In the genomic region with DNA sequence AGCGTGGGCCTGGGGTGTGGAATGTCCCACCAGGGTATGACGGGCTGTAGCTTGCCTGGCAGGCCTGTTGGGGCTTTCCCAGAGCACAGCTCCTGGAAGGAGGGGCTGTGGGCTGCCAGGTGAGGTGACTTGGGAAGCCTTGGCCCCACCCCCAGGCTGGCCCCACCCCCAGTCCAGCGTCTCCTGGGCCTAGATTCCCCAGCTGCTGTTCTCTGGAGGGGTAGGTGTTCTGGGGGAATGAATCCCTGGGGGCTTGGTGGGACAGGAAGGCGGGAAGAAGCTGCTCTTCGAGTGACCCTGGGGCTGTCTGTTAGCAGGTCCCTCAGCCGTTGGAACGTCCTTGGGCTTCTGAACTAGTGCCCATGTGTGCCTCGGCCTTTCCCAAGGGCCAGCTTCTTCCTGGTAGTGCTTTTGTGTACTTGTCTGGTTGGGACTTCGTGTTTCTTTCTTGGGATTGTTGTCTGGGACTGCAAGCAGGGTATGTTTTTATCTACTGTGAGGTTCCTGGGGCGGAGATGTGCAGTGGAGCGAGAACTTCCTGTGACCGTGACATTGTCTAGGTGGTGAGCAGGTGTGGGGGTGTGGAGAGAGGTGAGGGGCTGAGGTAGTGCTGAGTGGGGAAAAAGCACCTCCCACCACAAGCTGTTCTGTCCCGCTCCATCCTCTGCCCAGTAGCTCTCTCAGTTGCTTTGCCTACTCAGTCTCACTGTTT, we compare ENCODE assay signal across 8 cellular contexts. TPM values are rescaled to one million over a fixed set of nuclear protein-coding genes. Genes with fewer than 3 reads are reported as not detected.
DNase-seq lines count a peak whose midpoint lies in the region; ATAC-seq and TF ChIP-seq lines count a peak whose summit lies in the region.

No MANE protein-coding gene starts in this region.

- no peak for TF ChIP-seq POLR2A in tibial nerve (IDR thresholded peaks at IDR 0.05)

- no peaks in the 10 kb centered on the region for H3K27me3 ChIP-seq in lung (ENCODE audit: control insufficient read depth, insufficient read depth)
- no peaks in the 10 kb centered on the region for H3K27me3 ChIP-seq in tibial nerve

- no peak for TF ChIP-seq EP300 in tibial nerve (IDR thresholded peaks at IDR 0.05)

- no peaks in the 10 kb centered on the region for H3K9me3 ChIP-seq in lung (ENCODE audit: control insufficient read depth in 2 of 2, insufficient read depth in 1 of 2, low read length in 1 of 2)
- H3K9me3 ChIP-seq in tibial nerve: no peaks in the 10 kb centered on the region

- no peak for TF ChIP-seq CTCF in lung (IDR thresholded peaks at IDR 0.05; ENCODE audit: control extremely low read depth, extremely low read depth)
- no peak for TF ChIP-seq CTCF in tibial nerve (IDR thresholded peaks at IDR 0.05)

- no peak overlapping the region for H3K4me3 ChIP-seq in lung
- peak overlapping the region in 1 of 4 donors; percentile 83 for H3K4me3 ChIP-seq in tibial nerve

- ATAC-seq in lung (ENCODE audit: insufficient read depth, low FRiP score): peak; percentile 44
- ATAC-seq in GM18873 (IDR thresholded peaks at IDR 0.05; ENCODE audit: low FRiP score, unreplicated experiment): no peak

- peak; percentile 67 for DNase-seq in NCI-H1436 (lab: John Stamatoyannopoulos, UW)
- no peak for DNase-seq in NCI-H1436 treated with DMSO at 0.1 percent for 48 hours (lab: John Stamatoyannopoulos, UW)
- DNase-seq in NCI-H146 (lab: John Stamatoyannopoulos, UW): peak; percentile 75
- DNase-seq in astrocyte of the hippocampus (ENCODE audit: low read depth, low spot score): peak; percentile 38
- peak; percentile 79 for DNase-seq in lung (ENCODE audit: low spot score)
- no peak for DNase-seq in tibial nerve (ENCODE audit: low spot score in 2 of 2)
- no peak for DNase-seq in occipital lobe (lab: John Stamatoyannopoulos, UW)

- peaks cover 3 to 10% of the 10 kb centered on the region in 2 donors for H3K4me1 ChIP-seq in lung (ENCODE audit: control insufficient read depth in 2 of 2, insufficient read depth in 2 of 2, low read length in 2 of 2)
- H3K4me1 ChIP-seq in tibial nerve: peaks cover 0 to 53% (median 44%) of the 10 kb centered on the region in 4 donors

- H3K36me3 ChIP-seq in lung (ENCODE audit: control insufficient read depth in 2 of 2, insufficient read depth in 2 of 2, low read length in 2 of 2): no peaks in the 10 kb centered on the region
- no peaks in the 10 kb centered on the region for H3K36me3 ChIP-seq in tibial nerve

- H3K27ac ChIP-seq in lung (ENCODE audit: low read depth in 1 of 2, low read length in 1 of 2): peak overlapping the region in 1 of 2 donors; percentile 88
- H3K27ac ChIP-seq in tibial nerve: peak overlapping the region; percentile 87 to 98 (median 94)

- 59 to 73% methylated on average over 13 of the region's 13 CpGs for WGBS in lung, 2 donors
- 69 to 73% methylated on average over 12 to 13 of the region's 13 CpGs for WGBS in tibial nerve, 2 donors

RNA-seq across cellular contexts. Expression of gene DDR1, which starts 1.4 kb away (rescaled TPM):
- total RNA-seq in lung: 100 to 1,000 TPM; 124 to 134 TPM
- 10 to 100 TPM; 39.5 to 72.4 TPM for polyA plus RNA-seq in lung
- 10 to 100 TPM; 36.7 to 60.1 (median 39.8) TPM for total RNA-seq in tibial nerve
- 108 TPM for total RNA-seq in occipital lobe

RNA-seq across cellular contexts. Expression of gene GTF2H4, which starts 25.1 kb away (rescaled TPM):
- total RNA-seq in lung (10 to 100 TPM; 31.1 to 37.2 TPM), tibial nerve (10 to 100 TPM in 2 of 4 donors, 1 to 10 TPM in 2; 2.2 to 25.2 (median 10.1) TPM), occipital lobe (20.0 TPM)
- polyA plus RNA-seq in lung: 10 to 100 TPM; 25.3 to 31.0 TPM

RNA-seq across cellular contexts. Expression of gene VARS2, which starts 31.1 kb away (rescaled TPM):
- total RNA-seq in lung: 10 to 100 TPM; 17.4 to 32.2 TPM
- polyA plus RNA-seq in lung: 10 to 100 TPM; 18.8 to 38.4 TPM
- total RNA-seq in tibial nerve: 10 to 100 TPM; 22.6 to 26.2 (median 24.7) TPM
- total RNA-seq in occipital lobe: 31.2 TPM

RNA-seq across cellular contexts. Expression of gene SFTA2, which starts 49.0 kb away (rescaled TPM):
- total RNA-seq in lung: 100 to 1,000 TPM in 1 of 2 donors, 10 to 100 TPM in 1; 65.4 to 374 TPM
- 1,000 to 10,000 TPM in 1 of 2 donors, 100 to 1,000 TPM in 1; 771 to 2,392 TPM for polyA plus RNA-seq in lung
- not detected for total RNA-seq in tibial nerve
- total RNA-seq in occipital lobe: not detected

RNA-seq across cellular contexts. Expression of gene MUCL3, which starts 57.9 kb away (rescaled TPM):
- total RNA-seq in lung (1 to 10 TPM in 1 of 2 donors, under 1 TPM in 1; 0.51 to 3.6 TPM), tibial nerve (under 1 TPM in 1 of 4 donors, not detected in 3; under 0.01 TPM), occipital lobe (not detected)
- 1 to 10 TPM in 1 of 2 donors, under 1 TPM in 1; 0.47 to 6.4 TPM for polyA plus RNA-seq in lung

Comparison
In these comparisons a context has a peak if more than half of its experiments do, and no peak if none do; other contexts are left out.
1. DNase-seq: peak in NCI-H1436 (single experiment), NCI-H146 (single experiment), astrocyte of the hippocampus (single experiment) and lung (single experiment); none in NCI-H1436 treated with DMSO at 0.1 percent for 48 hours (single experiment), tibial nerve (0 of 2) and occipital lobe (single experiment).